7 cellular contexts compared by ENCODE assay signal in the genomic region with DNA sequence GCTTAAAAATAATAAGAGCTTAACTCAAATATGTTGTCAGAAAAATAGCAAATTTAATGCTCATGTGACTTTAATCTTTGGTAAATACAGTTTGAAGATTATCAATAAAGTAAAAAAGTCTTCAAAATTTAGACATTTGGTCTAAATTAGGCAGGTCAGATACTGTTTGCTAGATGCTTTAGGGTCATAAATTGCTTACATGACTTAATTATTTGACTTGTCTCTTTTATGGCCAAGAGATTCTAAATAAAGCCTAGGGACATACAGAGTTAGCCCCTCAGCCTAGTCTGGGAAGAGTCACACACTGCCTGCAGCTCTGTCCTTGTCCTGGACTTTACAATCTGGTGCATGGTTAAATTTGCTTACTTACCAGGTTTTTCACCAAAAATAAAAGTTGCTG.
"Had no signal": no experiment of that assay in that cellular context is flagged by ENCODE, and none has a peak within 500 bp of the region (broad histone marks: within the 10 kb centered on the region; RNA-seq: fewer than 3 reads in every experiment).

No MANE protein-coding gene starts in this region.

- FAIRE-seq: H1, H54, HTR-8/SVneo had no signal

- H3K27ac Mint-ChIP-seq: GM23338, H9, IgD-negative memory B cell had no signal

- H2AFZ ChIP-seq: GM23338 had no signal

- H3K4me2 ChIP-seq: GM23338 had no signal

- DNase-seq: H9, HCEC 1CT had no signal

- H3K4me3 Mint-ChIP-seq: GM23338, H9, IgD-negative memory B cell had no signal

- H3K4me3 ChIP-seq: GM23338 had no signal

- ATAC-seq: GM23338 had no signal

- H3K27me3 Mint-ChIP-seq: IgD-negative memory B cell had no signal

- H3K9me3 Mint-ChIP-seq: GM23338, H9 had no signal
